ENCODE assay signal across 8 cellular contexts in the genomic region with DNA sequence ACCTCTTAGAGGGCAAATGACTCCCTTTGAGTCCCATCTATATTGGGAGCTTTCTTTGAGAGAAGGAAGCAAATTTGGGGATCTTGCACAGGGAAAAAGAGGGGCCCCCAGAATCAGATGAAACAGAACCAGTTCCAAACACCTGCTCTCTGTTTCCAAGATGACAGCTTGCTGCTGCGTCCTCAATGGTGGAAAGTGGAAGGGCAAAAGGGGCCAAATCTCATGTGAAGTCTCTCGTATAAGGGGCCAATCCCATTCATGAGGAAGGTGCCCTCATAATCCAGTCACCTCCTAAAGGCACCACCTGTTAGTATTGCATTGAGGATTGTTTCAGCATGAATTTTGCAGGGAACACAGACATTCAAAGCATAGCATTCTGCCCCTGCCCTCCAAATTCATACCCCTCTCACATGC. TPM values are rescaled to one million over a fixed set of nuclear protein-coding genes. Genes with fewer than 3 reads are reported as not detected.
DNase-seq lines count a peak whose midpoint lies in the region; ATAC-seq and TF ChIP-seq lines count a peak whose summit lies in the region.

No MANE protein-coding gene starts in this region.

- DNase-seq in GM12865 (ENCODE audit: low read depth) (no peak), foreskin fibroblast (no peak), sigmoid colon (no peak), NCI-H510A treated with DMSO at 0.1 percent for 48 hours (lab: John Stamatoyannopoulos, UW) (no peak), NCI-H2107 treated with DMSO at 0.1 percent for 48 hours (lab: John Stamatoyannopoulos, UW; ENCODE audit: unreplicated experiment) (no peak)

- H3K27me3 ChIP-seq in sigmoid colon: no peaks in the 10 kb centered on the region

- H3K4me3 ChIP-seq in GM12865 (ENCODE audit: low read depth, low read length) (peak overlapping the region; percentile 46), WI38 (ENCODE audit: low read depth, low read length) (peak overlapping the region; percentile 63), foreskin fibroblast (ENCODE audit: low read depth in 1 of 2, low read length in 2 of 2) (peak overlapping the region; percentile 56 to 63), sigmoid colon (peak overlapping the region; percentile 64 to 79 (median 70))

- WGBS in sigmoid colon, 2 donors: 66 to 81% methylated on average over 2 of the region's 2 CpGs

- no peaks in the 10 kb centered on the region for H3K9me3 ChIP-seq in sigmoid colon

- intact Hi-C loops in sigmoid colon (cut with DNase I): no loop called here

- H3K4me1 ChIP-seq in sigmoid colon: peaks cover 0 to 50% (median 46%) of the 10 kb centered on the region in 4 donors

- TF ChIP-seq POLR2A in sigmoid colon (IDR thresholded peaks at IDR 0.05): no peak

- TF ChIP-seq CTCF in GM12865 (IDR thresholded peaks at IDR 0.05; ENCODE audit: insufficient read depth, low read depth, low read length, missing control alignments) (no peak), WI38 (IDR thresholded peaks at IDR 0.05; ENCODE audit: low read depth, low read length) (no peak), foreskin fibroblast (IDR thresholded peaks at IDR 0.05; ENCODE audit: low read depth, low read length) (no peak), sigmoid colon (IDR thresholded peaks at IDR 0.05) (no peak)

- no peak for ATAC-seq in GM21723 (IDR thresholded peaks at IDR 0.05; ENCODE audit: unreplicated experiment)
- ATAC-seq in GM18502 (IDR thresholded peaks at IDR 0.05; ENCODE audit: poor library complexity, unreplicated experiment): no peak

- peak overlapping the region; percentile 93 to 99 (median 98) for H3K27ac ChIP-seq in sigmoid colon

- no peak for TF ChIP-seq EP300 in sigmoid colon (IDR thresholded peaks at IDR 0.05)

- H3K36me3 ChIP-seq in sigmoid colon: peaks cover 0 to 30% (median 8%) of the 10 kb centered on the region in 4 donors

RNA-seq across cellular contexts. Expression of gene SERPINB1, which starts 0.5 kb away (rescaled TPM):
- total RNA-seq in sigmoid colon: 10 to 100 TPM; 19.6 to 88.0 (median 22.9) TPM
- polyA plus RNA-seq in sigmoid colon: 100 to 1,000 TPM in 2 of 3 donors, 10 to 100 TPM in 1; 97.9 to 230 (median 161) TPM
